8 cellular contexts compared by ENCODE assay signal in the genomic region with DNA sequence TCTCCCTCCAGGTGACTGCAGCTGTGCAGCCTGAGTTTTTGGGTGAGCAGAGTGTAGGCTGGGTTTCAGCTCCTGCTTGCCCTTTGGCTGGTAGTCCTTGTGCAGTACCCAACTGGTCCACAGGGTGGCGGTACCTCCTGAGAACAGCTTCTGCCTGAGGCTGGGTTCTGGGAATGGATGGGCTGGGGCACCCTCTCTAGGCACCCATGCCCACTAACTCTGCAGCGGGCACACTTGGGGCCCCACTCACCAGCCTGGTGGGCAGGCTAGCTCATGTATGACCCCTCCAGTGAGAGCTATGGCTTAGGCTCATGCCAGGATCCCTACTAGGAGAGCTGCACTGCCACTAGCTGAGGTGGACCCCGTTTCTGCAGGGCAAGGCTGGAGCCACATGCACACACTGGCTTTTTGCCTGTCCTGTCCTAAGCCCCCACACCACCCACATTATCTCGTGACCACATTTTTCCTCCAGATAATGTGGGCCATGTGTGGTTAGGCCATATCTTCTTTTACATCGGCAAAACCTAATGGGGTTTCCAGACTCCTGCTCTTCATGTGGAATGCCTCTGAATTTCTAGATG. TPM values are rescaled to one million over a fixed set of nuclear protein-coding genes. Genes with fewer than 3 reads are reported as not detected.
A peak's percentile ranks its signal among the peaks of the same experiment; 100 is the strongest.
DNase-seq lines count a peak whose midpoint lies in the region; ATAC-seq and TF ChIP-seq lines count a peak whose summit lies in the region.

No MANE protein-coding gene starts in this region.

- peak; percentile 90 for TF ChIP-seq CTCF in AG04449 (IDR thresholded peaks at IDR 0.05; ENCODE audit: insufficient read depth, low read length, missing control alignments)
- peak; percentile 92 for TF ChIP-seq CTCF in fibroblast of villous mesenchyme (IDR thresholded peaks at IDR 0.05; ENCODE audit: insufficient read depth, low read depth, low read length)
- peak; percentile 93 for TF ChIP-seq CTCF in osteocyte (IDR thresholded peaks at IDR 0.05)
- peak; percentile 89 to 93 for TF ChIP-seq CTCF in tibial artery (IDR thresholded peaks at IDR 0.05)

- POLR2A ChIA-PET in AG04449 (lab: Yijun Ruan, JAX), result interaction anchor here (0.6 to 2.2 kb wide), 6 partner anchors 92 to 344 kb away, joined by 3 to 11 read pairs (median 5); a partner anchor contains a TSS

- no peaks in the 10 kb centered on the region for H3K27me3 ChIP-seq in tibial artery

- peaks cover 26% of the 10 kb centered on the region for H3K4me1 Mint-ChIP-seq in activated T-cell treated with anti-CD3 and anti-CD28 coated beads, Interleukin-2, amount 50 U/mL, for 72 hours (ENCODE audit: low read depth)
- H3K4me1 Mint-ChIP-seq in osteocyte (ENCODE audit: unreplicated experiment), result peaks cover 35% of the 10 kb centered on the region

- H3K9me3 ChIP-seq in tibial artery, result no peaks in the 10 kb centered on the region

- intact Hi-C loops in tibial artery (cut with DNase I; ENCODE audit: low total_unique reads), result loop anchor here (5.0 kb wide), 2 partner anchors 47 to 132 kb away; a partner anchor contains a TSS

- H3K36me3 ChIP-seq in tibial artery, result no peaks in the 10 kb centered on the region

- peak overlapping the region in 1 of 2 donors; percentile 31 for H3K4me3 Mint-ChIP-seq in activated T-cell treated with anti-CD3 and anti-CD28 coated beads, Interleukin-2, amount 50 U/mL, for 72 hours
- no peak overlapping the region for H3K4me3 Mint-ChIP-seq in osteocyte (ENCODE audit: unreplicated experiment)

- DNase-seq in AG04449 (ENCODE audit: low read depth, low spot score), result no peak
- DNase-seq in HuH-7.5 (ENCODE audit: low spot score), result peak; percentile 57
- peak; percentile 56 for DNase-seq in RKO (ENCODE audit: low spot score)
- DNase-seq in activated T-cell treated with anti-CD3 and anti-CD28 coated beads, Interleukin-2, amount 50 U/mL, for 72 hours, result peak; percentile 89 to 92
- DNase-seq in fibroblast of villous mesenchyme (ENCODE audit: low read depth), result peak; percentile 70
- DNase-seq in osteocyte (ENCODE audit: extremely low spot score, unreplicated experiment), result peak; percentile 93
- DNase-seq in tibial artery, result peak; percentile 85 to 89

- H3K36me3 Mint-ChIP-seq in activated T-cell treated with anti-CD3 and anti-CD28 coated beads, Interleukin-2, amount 50 U/mL, for 72 hours (ENCODE audit: insufficient read depth in 2 of 2), result no peaks in the 10 kb centered on the region
- H3K36me3 Mint-ChIP-seq in osteocyte (ENCODE audit: unreplicated experiment), result no peaks in the 10 kb centered on the region

- H3K4me3 ChIP-seq in AG04449 (ENCODE audit: low read depth, low read length) (no peak overlapping the region), fibroblast of villous mesenchyme (ENCODE audit: low read depth, low read length) (no peak overlapping the region), tibial artery (no peak overlapping the region)

- H3K27ac Mint-ChIP-seq in activated T-cell treated with anti-CD3 and anti-CD28 coated beads, Interleukin-2, amount 50 U/mL, for 72 hours, result no peak overlapping the region
- no peak overlapping the region for H3K27ac Mint-ChIP-seq in osteocyte (ENCODE audit: unreplicated experiment)

- H3K27ac ChIP-seq in tibial artery, result no peak overlapping the region

- no peaks in the 10 kb centered on the region for H3K9me3 Mint-ChIP-seq in activated T-cell treated with anti-CD3 and anti-CD28 coated beads, Interleukin-2, amount 50 U/mL, for 72 hours
- H3K9me3 Mint-ChIP-seq in osteocyte (ENCODE audit: unreplicated experiment), result no peaks in the 10 kb centered on the region

- CTCF ChIA-PET in AG04449 (lab: Yijun Ruan, JAX), result interaction anchor here (0.6 to 18.9 kb wide), 65 partner anchors 13 to 413 kb away, joined by 3 to 830 read pairs (median 4); a partner anchor contains a TSS

- peak; percentile 50 for ATAC-seq in GM18867 (IDR thresholded peaks at IDR 0.05; ENCODE audit: unreplicated experiment)
- ATAC-seq in activated T-cell treated with anti-CD3 and anti-CD28 coated beads, Interleukin-2, amount 50 U/mL, for 72 hours (replicated peaks in 1 of 2), result peak; percentile 68 to 69

- H3K4me1 ChIP-seq in tibial artery, result peaks cover 0 to 17% (median 6%) of the 10 kb centered on the region in 4 donors

- no peaks in the 10 kb centered on the region for H3K27me3 Mint-ChIP-seq in activated T-cell treated with anti-CD3 and anti-CD28 coated beads, Interleukin-2, amount 50 U/mL, for 72 hours (ENCODE audit: low read depth)
- H3K27me3 Mint-ChIP-seq in osteocyte (ENCODE audit: unreplicated experiment), result no peaks in the 10 kb centered on the region

RNA-seq across cellular contexts. Expression of a gene that starts 15.5 kb away (rescaled TPM):
- 10 to 100 TPM; 23.5 to 31.1 TPM for total RNA-seq in activated T-cell treated with anti-CD3 and anti-CD28 coated beads, Interleukin-2, amount 50 U/mL, for 72 hours
- total RNA-seq in fibroblast of villous mesenchyme, result 11.7 and 15.1 TPM in 2 replicates
- 24.3 and 25.1 TPM in 2 replicates for total RNA-seq in osteocyte

RNA-seq across cellular contexts. Expression of a gene that starts 20.7 kb away (rescaled TPM):
- 10 to 100 TPM; 64.0 to 79.2 TPM for total RNA-seq in activated T-cell treated with anti-CD3 and anti-CD28 coated beads, Interleukin-2, amount 50 U/mL, for 72 hours
- total RNA-seq in fibroblast of villous mesenchyme (90.5 and 107 TPM in 2 replicates), osteocyte (59.4 and 64.0 TPM in 2 replicates)

RNA-seq across cellular contexts. Expression of a gene that starts 21.0 kb away (rescaled TPM):
- under 1 TPM; 0.17 to 0.23 TPM for total RNA-seq in activated T-cell treated with anti-CD3 and anti-CD28 coated beads, Interleukin-2, amount 50 U/mL, for 72 hours
- total RNA-seq in fibroblast of villous mesenchyme, result under 0.01 and 0.43 TPM in 2 replicates
- total RNA-seq in osteocyte, result not detected in 2 replicates

RNA-seq across cellular contexts. Expression of a gene that starts 27.5 kb away (rescaled TPM):
- total RNA-seq in activated T-cell treated with anti-CD3 and anti-CD28 coated beads, Interleukin-2, amount 50 U/mL, for 72 hours, result 10 to 100 TPM; 40.2 to 41.9 TPM
- total RNA-seq in fibroblast of villous mesenchyme (16.8 and 19.0 TPM in 2 replicates), osteocyte (38.6 and 39.0 TPM in 2 replicates)

RNA-seq across cellular contexts. Expression of a gene that starts 47.2 kb away (rescaled TPM):
- 10 to 100 TPM; 37.2 to 60.6 TPM for total RNA-seq in activated T-cell treated with anti-CD3 and anti-CD28 coated beads, Interleukin-2, amount 50 U/mL, for 72 hours
- total RNA-seq in fibroblast of villous mesenchyme (0.86 TPM in 1 of 2 replicates, not detected in the other), osteocyte (6.4 and 7.8 TPM in 2 replicates)
